9 cellular contexts compared by ENCODE assay signal in genomic region chr2:45860136-45861106, GRCh38.
DNase-seq lines count a peak whose midpoint lies in the region; ATAC-seq and TF ChIP-seq lines count a peak whose summit lies in the region.
"Had no signal": no experiment of that assay in that cellular context is flagged by ENCODE, and none has a peak within 500 bp of the region (broad histone marks: within the 10 kb centered on the region; RNA-seq: fewer than 3 reads in every experiment).

No MANE protein-coding gene starts in this region.

- no peaks in the 10 kb centered on the region for H3K36me3 ChIP-seq in right atrium auricular region
- H3K36me3 ChIP-seq: neutrophil had no signal

- peak overlapping the region; percentile 92 for H3K27ac Mint-ChIP-seq in activated naive CD8-positive, alpha-beta T cell treated with anti-CD3 and anti-CD28 coated beads, Interleukin-2, amount 10 ng/mL, durations not matched to agents 7 days and 5 days

- peak in 1 of 2 donors; percentile 38 for TF ChIP-seq CTCF in right atrium auricular region (IDR thresholded peaks at IDR 0.05)

- H3K27ac ChIP-seq in right atrium auricular region, result peak overlapping the region; percentile 41 to 63
- H3K27ac ChIP-seq: neutrophil had no signal

- no peaks in the 10 kb centered on the region for H3K27me3 ChIP-seq in right atrium auricular region
- H3K27me3 ChIP-seq: neutrophil had no signal

- H3K4me3 ChIP-seq in right atrium auricular region (peak overlapping the region in 1 of 2 donors; percentile 37), skeletal muscle cell (ENCODE audit: low read depth, low read length) (peak overlapping the region; percentile 28)

- peaks cover 0 to 38% of the 10 kb centered on the region in 2 donors for H3K4me1 ChIP-seq in right atrium auricular region

- in situ Hi-C loops in KBM-7 (cut with MboI; ENCODE audit: low pct_unique_long_range_greater_than_20kb, low sequenced_read_pairs), result no loop called here

- DNase-seq in CMK (ENCODE audit: low read depth) (peak; percentile 9), KBM-7 (peak; percentile 65), right atrium auricular region (ENCODE audit: low spot score) (peak; percentile 63), skeletal muscle cell (ENCODE audit: low read depth) (no peak), NCI-H1694 (lab: John Stamatoyannopoulos, UW) (no peak), NCI-H187 (lab: John Stamatoyannopoulos, UW) (no peak)
- DNase-seq in activated naive CD8-positive, alpha-beta T cell treated with anti-CD3 and anti-CD28 coated beads, Interleukin-2, amount 10 ng/mL, durations not matched to agents 7 days and 5 days, result peak; percentile 59

- POLR2A ChIA-PET in activated naive CD8-positive, alpha-beta T cell treated with anti-CD3 and anti-CD28 coated beads, Interleukin-2, amount 10 ng/mL, durations not matched to agents 7 days and 5 days (lab: Charles Lee), result interaction anchor here (0.6 to 1.7 kb wide), 4 partner anchors 9 to 28 kb away, joined by 3 to 10 read pairs (median 8); no protein-coding TSS in a partner anchor

- no peaks in the 10 kb centered on the region for H3K9me3 ChIP-seq in right atrium auricular region
- H3K9me3 ChIP-seq: neutrophil had no signal

- peak overlapping the region; percentile 85 for H3K4me3 Mint-ChIP-seq in activated naive CD8-positive, alpha-beta T cell treated with anti-CD3 and anti-CD28 coated beads, Interleukin-2, amount 10 ng/mL, durations not matched to agents 7 days and 5 days

- H3K36me3 Mint-ChIP-seq in activated naive CD8-positive, alpha-beta T cell treated with anti-CD3 and anti-CD28 coated beads, Interleukin-2, amount 10 ng/mL, durations not matched to agents 7 days and 5 days, result peaks cover 11% of the 10 kb centered on the region

- H3K27me3 Mint-ChIP-seq in activated naive CD8-positive, alpha-beta T cell treated with anti-CD3 and anti-CD28 coated beads, Interleukin-2, amount 10 ng/mL, durations not matched to agents 7 days and 5 days, result no peaks in the 10 kb centered on the region

- no peaks in the 10 kb centered on the region for H3K9me3 Mint-ChIP-seq in activated naive CD8-positive, alpha-beta T cell treated with anti-CD3 and anti-CD28 coated beads, Interleukin-2, amount 10 ng/mL, durations not matched to agents 7 days and 5 days

- H3K4me1 Mint-ChIP-seq in activated naive CD8-positive, alpha-beta T cell treated with anti-CD3 and anti-CD28 coated beads, Interleukin-2, amount 10 ng/mL, durations not matched to agents 7 days and 5 days, result peaks cover 51% of the 10 kb centered on the region

- peak; percentile 61 for ATAC-seq in activated naive CD8-positive, alpha-beta T cell treated with anti-CD3 and anti-CD28 coated beads, Interleukin-2, amount 10 ng/mL, durations not matched to agents 7 days and 5 days (ENCODE audit: low read depth)
- ATAC-seq in GM19455 (IDR thresholded peaks at IDR 0.05; ENCODE audit: unreplicated experiment), result no peak

Comparison
In these comparisons a context has a peak if more than half of its experiments do, and no peak if none do; other contexts are left out.
1. DNase-seq: peak in CMK (single experiment), KBM-7 (single experiment), activated naive CD8-positive, alpha-beta T cell treated with anti-CD3 and anti-CD28 coated beads, Interleukin-2, amount 10 ng/mL, durations not matched to agents 7 days and 5 days (single experiment) and right atrium auricular region (single experiment); none in skeletal muscle cell (single experiment), NCI-H1694 (single experiment) and NCI-H187 (0 of 2).